1 cellular context compared by ENCODE assay signal in genomic region chr12:51391047-51391837, GRCh38.
TF ChIP-seq lines count a peak whose summit lies in the region.

Gene GALNT6, minus strand, starts transcription at chr12:51391406. Its CDS starts 11,625 bp downstream, at chr12:51379781.

TF ChIP-seq in WTC11, 78 proteins besides CTCF, POLR2A, EP300 and RAD21 (continued from another document):
- TF ChIP-seq TCF7 (CRISPR knock-in tag; IDR thresholded peaks at IDR 0.05; ENCODE audit: low read depth): no peak
- no peak; the same call in 1 of the 2 replicates for TF ChIP-seq RELA (CRISPR knock-in tag; IDR thresholded peaks at IDR 0.05; ENCODE audit: borderline replicate concordance)
- no peak for TF ChIP-seq GTF2I (CRISPR knock-in tag; conservative IDR thresholded peaks at IDR 0.05)
- no peak for TF ChIP-seq KAT7 (CRISPR knock-in tag; IDR thresholded peaks at IDR 0.05; ENCODE audit: borderline replicate concordance)
- no peak for TF ChIP-seq E2F4 (CRISPR knock-in tag; IDR thresholded peaks at IDR 0.05; ENCODE audit: borderline replicate concordance, low read depth)
- no peak for TF ChIP-seq ZBTB43 (CRISPR knock-in tag; IDR thresholded peaks at IDR 0.05)
- TF ChIP-seq ZSCAN18 (CRISPR knock-in tag; IDR thresholded peaks at IDR 0.05): no peak
- no peak for TF ChIP-seq IRF1 (CRISPR knock-in tag; IDR thresholded peaks at IDR 0.05)
- no peak for TF ChIP-seq ZNF219 (CRISPR knock-in tag; IDR thresholded peaks at IDR 0.05; ENCODE audit: borderline replicate concordance)
- no peak for TF ChIP-seq USF2 (CRISPR knock-in tag; IDR thresholded peaks at IDR 0.05)
- no peak for TF ChIP-seq CREM (CRISPR knock-in tag; IDR thresholded peaks at IDR 0.05)
- no peak for TF ChIP-seq NR1H2 (CRISPR knock-in tag; IDR thresholded peaks at IDR 0.05)
- TF ChIP-seq TP53 (CRISPR knock-in tag; IDR thresholded peaks at IDR 0.05): peak; percentile 69; the same call in 1 of the 2 replicates
- TF ChIP-seq HMGXB4 (CRISPR knock-in tag; IDR thresholded peaks at IDR 0.05): 0 out of 2 replicates have a peak, but pooled peaks have one; percentile 71
- no peak for TF ChIP-seq OVOL2 (CRISPR knock-in tag; IDR thresholded peaks at IDR 0.05; ENCODE audit: borderline replicate concordance)
- no peak for TF ChIP-seq PRRX2 (CRISPR knock-in tag; IDR thresholded peaks at IDR 0.05)
- TF ChIP-seq SMAD4 (CRISPR knock-in tag; IDR thresholded peaks at IDR 0.05): no peak
- TF ChIP-seq FOXJ3 (CRISPR knock-in tag; IDR thresholded peaks at IDR 0.05; ENCODE audit: borderline replicate concordance): no peak
- peak; percentile 17; the same call in 1 of the 2 replicates for TF ChIP-seq ZNF423 (CRISPR knock-in tag; IDR thresholded peaks at IDR 0.05)
- peak; percentile 17; the same call in 1 of the 2 replicates for TF ChIP-seq ZNF281 (CRISPR knock-in tag; IDR thresholded peaks at IDR 0.05)
- TF ChIP-seq SP1 (CRISPR knock-in tag; conservative IDR thresholded peaks at IDR 0.05): no peak
- TF ChIP-seq ZNF317 (CRISPR knock-in tag; IDR thresholded peaks at IDR 0.05; ENCODE audit: borderline replicate concordance, low read depth): no peak
- TF ChIP-seq ERG (CRISPR knock-in tag; IDR thresholded peaks at IDR 0.05): no peak
- no peak for TF ChIP-seq ZNF138 (CRISPR knock-in tag; conservative IDR thresholded peaks at IDR 0.05)
- no peak for TF ChIP-seq ELF4 (CRISPR knock-in tag; IDR thresholded peaks at IDR 0.05; ENCODE audit: low read depth)
- TF ChIP-seq ZNF263 (CRISPR knock-in tag; IDR thresholded peaks at IDR 0.05; ENCODE audit: low read depth): no peak
